In genomic region chr4:17272154-17272553, GRCh38 we compare ENCODE assay signal across 24 cellular contexts.
"Had no signal": no experiment of that assay in that cellular context is flagged by ENCODE, and none has a peak within 500 bp of the region (broad histone marks: within the 10 kb centered on the region; RNA-seq: fewer than 3 reads in every experiment).

No MANE protein-coding gene starts in this region.

- DNase-seq: activated CD4-positive, alpha-beta T cell treated with anti-CD3 and anti-CD28 coated beads for 36 hours; activated CD4-positive, CD25-positive, alpha-beta regulatory T cell; activated CD8-positive, alpha-beta memory T cell treated with anti-CD3 and anti-CD28 coated beads, Interleukin-2, amount 10 ng/mL, durations not matched to agents 7 days and 5 days; activated CD8-positive, alpha-beta T cell treated with anti-CD3 and anti-CD28 coated beads, Interleukin-2, amount 10 ng/mL, durations not matched to agents 7 days and 5 days; activated naive CD8-positive, alpha-beta T cell treated with anti-CD3 and anti-CD28 coated beads, Interleukin-2, amount 50 U/mL, for 24 hours; activated T-cell treated with anti-CD3 and anti-CD28 coated beads, Interleukin-2, amount 50 U/mL, for 48 hours; amygdala; colonic mucosa; effector CD8-positive, alpha-beta T cell; heart left ventricle; hypothalamus; left lung; naive thymus-derived CD4-positive, alpha-beta T cell; pancreas; psoas muscle; spleen; stimulated activated naive CD4-positive, alpha-beta T cell; T-helper 2 cell; tibial artery had no signal

- ATAC-seq: activated CD4-positive, alpha-beta T cell treated with anti-CD3 and anti-CD28 coated beads for 36 hours; activated CD8-positive, alpha-beta memory T cell treated with anti-CD3 and anti-CD28 coated beads, Interleukin-2, amount 10 ng/mL, durations not matched to agents 7 days and 5 days; activated CD8-positive, alpha-beta T cell treated with anti-CD3 and anti-CD28 coated beads, Interleukin-2, amount 10 ng/mL, durations not matched to agents 7 days and 5 days; activated naive CD8-positive, alpha-beta T cell treated with anti-CD3 and anti-CD28 coated beads, Interleukin-2, amount 50 U/mL, for 24 hours; heart left ventricle; left lung; naive thymus-derived CD4-positive, alpha-beta T cell; pancreas; psoas muscle had no signal

- H3K4me3 ChIP-seq: breast epithelium, colonic mucosa, heart left ventricle, left lung, pancreas, psoas muscle, right atrium auricular region, spleen, suprapubic skin, tibial artery had no signal

- H3K36me3 ChIP-seq: breast epithelium, colonic mucosa, heart left ventricle, left lung, pancreas, right atrium auricular region, spleen, suprapubic skin, tibial artery had no signal

- H3K27me3 ChIP-seq: breast epithelium, colonic mucosa, heart left ventricle, left lung, pancreas, right atrium auricular region, spleen, suprapubic skin, tibial artery had no signal

- H3K4me1 ChIP-seq: breast epithelium, colonic mucosa, left lung, pancreas, psoas muscle, suprapubic skin had no signal

- FAIRE-seq: endometrium, pancreas had no signal

- H3K27ac ChIP-seq: breast epithelium, colonic mucosa, epithelial cell of prostate, heart left ventricle, left lung, pancreas, psoas muscle, right atrium auricular region, suprapubic skin, tibial artery had no signal

- H3K9me3 ChIP-seq: breast epithelium, colonic mucosa, heart left ventricle, left lung, pancreas, psoas muscle, right atrium auricular region, spleen, suprapubic skin, tibial artery had no signal
